9 cellular contexts compared by ENCODE assay signal in genomic region chr7:105439174-105439893, GRCh38. TPM values are rescaled to one million over a fixed set of nuclear protein-coding genes. Genes with fewer than 3 reads are reported as not detected.
DNase-seq lines count a peak whose midpoint lies in the region; ATAC-seq and TF ChIP-seq lines count a peak whose summit lies in the region.
"Had no signal": no experiment of that assay in that cellular context is flagged by ENCODE, and none has a peak within 500 bp of the region (broad histone marks: within the 10 kb centered on the region; RNA-seq: fewer than 3 reads in every experiment).

No MANE protein-coding gene starts in this region.

- 60 to 75% methylated on average over 3 to 7 of the region's 9 CpGs for WGBS in gastroesophageal sphincter (ENCODE audit: low coverage in 1 of 2), 2 donors
- 84% methylated on average over 9 of the region's 9 CpGs for WGBS in heart right ventricle, 2 donors

- H3K4me3 ChIP-seq in RWPE2 (ENCODE audit: severe bottlenecking) (no peak overlapping the region), gastroesophageal sphincter (no peak overlapping the region), upper lobe of right lung (no peak overlapping the region), heart right ventricle (no peak overlapping the region)

- H3K27ac ChIP-seq in RWPE2 (ENCODE audit: poor library complexity, severe bottlenecking) (peak overlapping the region; percentile 68), gastroesophageal sphincter (peak overlapping the region in 1 of 4 donors; percentile 27), upper lobe of right lung (no peak overlapping the region), heart right ventricle (no peak overlapping the region)
- H3K27ac ChIP-seq: KMS-11 had no signal

- H3K9me3 Mint-ChIP-seq in activated naive CD8-positive, alpha-beta T cell treated with anti-CD3 and anti-CD28 coated beads for 36 hours, result no peaks in the 10 kb centered on the region
- H3K9me3 Mint-ChIP-seq in activated naive CD8-positive, alpha-beta T cell treated with anti-CD3 and anti-CD28 coated beads, Interleukin-2, amount 50 U/mL, for 24 hours, result no peaks in the 10 kb centered on the region

- H3K27me3 ChIP-seq in RWPE2 (ENCODE audit: insufficient read depth, poor library complexity, severe bottlenecking) (no peaks in the 10 kb centered on the region), gastroesophageal sphincter (no peaks in the 10 kb centered on the region), upper lobe of right lung (no peaks in the 10 kb centered on the region), heart right ventricle (no peaks in the 10 kb centered on the region)

- H3K4me1 ChIP-seq in RWPE2 (ENCODE audit: insufficient read depth, poor library complexity, severe bottlenecking) (peaks cover 6% of the 10 kb centered on the region), gastroesophageal sphincter (no peaks in the 10 kb centered on the region), upper lobe of right lung (no peaks in the 10 kb centered on the region), heart right ventricle (no peaks in the 10 kb centered on the region)

- H3K4me3 Mint-ChIP-seq in activated naive CD8-positive, alpha-beta T cell treated with anti-CD3 and anti-CD28 coated beads for 36 hours, result no peak overlapping the region
- H3K4me3 Mint-ChIP-seq in activated naive CD8-positive, alpha-beta T cell treated with anti-CD3 and anti-CD28 coated beads, Interleukin-2, amount 50 U/mL, for 24 hours, result no peak overlapping the region

- H3K27ac Mint-ChIP-seq in activated naive CD8-positive, alpha-beta T cell treated with anti-CD3 and anti-CD28 coated beads for 36 hours, result peak overlapping the region; percentile 15
- H3K27ac Mint-ChIP-seq in activated naive CD8-positive, alpha-beta T cell treated with anti-CD3 and anti-CD28 coated beads, Interleukin-2, amount 50 U/mL, for 24 hours, result no peak overlapping the region

- ATAC-seq in activated naive CD8-positive, alpha-beta T cell treated with anti-CD3 and anti-CD28 coated beads, Interleukin-2, amount 50 U/mL, for 24 hours, result no peak
- ATAC-seq in RWPE2 (ENCODE audit: low read depth) (peak; percentile 95), gastroesophageal sphincter (peak; percentile 46), upper lobe of right lung (peak; percentile 90), HG02973 (IDR thresholded peaks at IDR 0.05; ENCODE audit: unreplicated experiment) (no peak), heart right ventricle (no peak)

- H3K36me3 ChIP-seq in RWPE2 (ENCODE audit: low read depth) (no peaks in the 10 kb centered on the region), gastroesophageal sphincter (no peaks in the 10 kb centered on the region), upper lobe of right lung (no peaks in the 10 kb centered on the region), heart right ventricle (no peaks in the 10 kb centered on the region)

- peaks cover 4% of the 10 kb centered on the region for H3K4me1 Mint-ChIP-seq in activated naive CD8-positive, alpha-beta T cell treated with anti-CD3 and anti-CD28 coated beads for 36 hours
- H3K4me1 Mint-ChIP-seq in activated naive CD8-positive, alpha-beta T cell treated with anti-CD3 and anti-CD28 coated beads, Interleukin-2, amount 50 U/mL, for 24 hours, result peaks cover 9% of the 10 kb centered on the region

- no peak for DNase-seq in activated naive CD8-positive, alpha-beta T cell treated with anti-CD3 and anti-CD28 coated beads for 36 hours
- DNase-seq in activated naive CD8-positive, alpha-beta T cell treated with anti-CD3 and anti-CD28 coated beads, Interleukin-2, amount 50 U/mL, for 24 hours, result no peak
- peak; percentile 61 for DNase-seq in RWPE2 (ENCODE audit: low spot score)
- DNase-seq in upper lobe of right lung, result peak; percentile 39
- no peak for DNase-seq in heart right ventricle
- DNase-seq in medulla oblongata (ENCODE audit: extremely low spot score), result no peak

- H3K36me3 Mint-ChIP-seq in activated naive CD8-positive, alpha-beta T cell treated with anti-CD3 and anti-CD28 coated beads for 36 hours, result no peaks in the 10 kb centered on the region
- H3K36me3 Mint-ChIP-seq in activated naive CD8-positive, alpha-beta T cell treated with anti-CD3 and anti-CD28 coated beads, Interleukin-2, amount 50 U/mL, for 24 hours (ENCODE audit: low read depth), result no peaks in the 10 kb centered on the region

- intact Hi-C loops in upper lobe of right lung (cut with DNase I) (no loop called here), heart right ventricle (cut with DNase I) (loop anchor here in 1 of 10 donors (10.0 kb wide), 1 partner anchor 285 kb away; no protein-coding TSS in a partner anchor)

- H3K9me3 ChIP-seq in RWPE2 (ENCODE audit: severe bottlenecking) (no peaks in the 10 kb centered on the region), gastroesophageal sphincter (no peaks in the 10 kb centered on the region), upper lobe of right lung (no peaks in the 10 kb centered on the region), heart right ventricle (no peaks in the 10 kb centered on the region)

- H3K27me3 Mint-ChIP-seq in activated naive CD8-positive, alpha-beta T cell treated with anti-CD3 and anti-CD28 coated beads for 36 hours, result no peaks in the 10 kb centered on the region
- no peaks in the 10 kb centered on the region for H3K27me3 Mint-ChIP-seq in activated naive CD8-positive, alpha-beta T cell treated with anti-CD3 and anti-CD28 coated beads, Interleukin-2, amount 50 U/mL, for 24 hours

- no peak for TF ChIP-seq POLR2A in gastroesophageal sphincter (IDR thresholded peaks at IDR 0.05)

- peak; percentile 45 for TF ChIP-seq CTCF in RWPE2 (IDR thresholded peaks at IDR 0.05; ENCODE audit: poor library complexity, severe bottlenecking)
- TF ChIP-seq CTCF in gastroesophageal sphincter (IDR thresholded peaks at IDR 0.05), result no peak
- no peak for TF ChIP-seq CTCF in upper lobe of right lung (IDR thresholded peaks at IDR 0.05)
- peak in 1 of 9 donors; percentile 12 for TF ChIP-seq CTCF in heart right ventricle (IDR thresholded peaks at IDR 0.05)

- no peak for TF ChIP-seq EP300 in gastroesophageal sphincter (IDR thresholded peaks at IDR 0.05)

RNA-seq across cellular contexts. Expression of gene SRPK2, which starts 50.6 kb away (rescaled TPM):
- 10 to 100 TPM; 38.2 to 38.8 TPM for total RNA-seq in activated naive CD8-positive, alpha-beta T cell treated with anti-CD3 and anti-CD28 coated beads for 36 hours
- total RNA-seq in gastroesophageal sphincter (10 to 100 TPM; 41.7 to 47.9 (median 43.8) TPM), upper lobe of right lung (48.5 TPM), heart right ventricle (10 to 100 TPM; 30.3 to 40.4 (median 36.6) TPM)
- 10 to 100 TPM; 10.5 to 11.1 TPM for polyA plus RNA-seq in heart right ventricle

Comparison
In these comparisons a context has a peak if more than half of its experiments do, and no peak if none do; other contexts are left out.
1. DNase-seq: peak in RWPE2 (single experiment) and upper lobe of right lung (single experiment); none in activated naive CD8-positive, alpha-beta T cell treated with anti-CD3 and anti-CD28 coated beads for 36 hours (single experiment), activated naive CD8-positive, alpha-beta T cell treated with anti-CD3 and anti-CD28 coated beads, Interleukin-2, amount 50 U/mL, for 24 hours (single experiment), heart right ventricle (0 of 2) and medulla oblongata (single experiment).
2. ATAC-seq: peak in RWPE2 (single experiment), gastroesophageal sphincter (single experiment) and upper lobe of right lung (single experiment); none in activated naive CD8-positive, alpha-beta T cell treated with anti-CD3 and anti-CD28 coated beads, Interleukin-2, amount 50 U/mL, for 24 hours (single experiment), HG02973 (single experiment) and heart right ventricle (0 of 8).